8 cellular contexts compared by ENCODE assay signal in the genomic region with DNA sequence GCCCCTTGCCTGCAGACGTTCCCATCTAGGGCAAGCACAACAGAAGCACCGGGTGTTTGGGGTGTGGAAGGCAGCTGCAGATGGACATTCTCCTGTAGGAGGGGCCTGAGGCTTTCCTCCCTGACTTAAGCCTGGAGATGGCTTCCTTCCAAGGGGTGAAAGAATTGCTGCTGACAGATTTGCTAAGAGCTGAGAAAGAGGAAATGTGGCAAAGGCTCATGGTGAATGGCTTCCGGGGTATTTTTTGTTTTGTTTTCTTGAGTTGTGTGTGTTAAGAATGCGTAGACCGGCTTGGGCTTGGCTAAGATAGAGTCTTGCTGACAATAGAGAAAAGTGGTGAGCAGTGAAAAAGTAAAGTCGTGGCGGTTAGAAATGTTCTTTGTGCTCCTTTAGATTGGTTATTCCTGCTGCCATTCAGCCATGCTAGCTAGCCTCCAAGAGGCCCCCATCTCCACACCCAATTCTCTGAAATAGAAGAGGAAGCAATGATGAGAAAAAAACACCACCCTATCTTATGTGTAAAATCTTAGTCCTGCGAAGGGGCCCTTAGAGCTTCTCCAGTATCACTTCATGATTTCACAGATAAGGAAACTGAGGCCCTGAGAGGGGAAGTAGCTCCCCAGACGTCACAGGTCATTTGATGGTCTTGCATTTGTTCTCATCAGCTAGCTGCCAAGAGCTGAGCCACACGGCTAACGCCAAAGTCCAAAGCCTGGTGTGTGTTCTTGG. TPM values are rescaled to one million over a fixed set of nuclear protein-coding genes. Genes with fewer than 3 reads are reported as not detected.
DNase-seq lines count a peak whose midpoint lies in the region; ATAC-seq and TF ChIP-seq lines count a peak whose summit lies in the region.

No MANE protein-coding gene starts in this region.

- no peaks in the 10 kb centered on the region for H3K9me3 ChIP-seq in T-helper 17 cell (ENCODE audit: control insufficient read depth, low read length, poor library complexity, severe bottlenecking)
- no peaks in the 10 kb centered on the region for H3K9me3 ChIP-seq in parathyroid adenoma (ENCODE audit: control insufficient read depth, low read length)

- no peaks in the 10 kb centered on the region for H4K20me1 ChIP-seq in GM23338 (replicated peaks; ENCODE audit: insufficient read depth)

- no peak overlapping the region for H3K27ac Mint-ChIP-seq in GM23338
- peak overlapping the region; percentile 100 for H3K27ac Mint-ChIP-seq in T-helper 17 cell

- peak; percentile 97 to 98 for DNase-seq in AML-193 (lab: John Stamatoyannopoulos, UW)
- DNase-seq in GM23338 (ENCODE audit: low spot score): peak; percentile 22
- peak in 2 of 3 donors; percentile 31 for DNase-seq in T-helper 17 cell
- DNase-seq in cerebellar nuclear complex (lab: John Stamatoyannopoulos, UW): no peak
- DNase-seq in NCI-H345 treated with DMSO at 0.1 percent for 48 hours (lab: John Stamatoyannopoulos, UW; ENCODE audit: unreplicated experiment): no peak
- DNase-seq in SK-N-DZ (ENCODE audit: low spot score): no peak

- H3K9me2 ChIP-seq in GM23338 (ENCODE audit: insufficient read depth): no peaks in the 10 kb centered on the region

- H3K9me3 Mint-ChIP-seq in GM23338: no peaks in the 10 kb centered on the region; the same call in 2 of the 3 replicates

- H3K4me3 Mint-ChIP-seq in GM23338 (no peak overlapping the region), T-helper 17 cell (peak overlapping the region; percentile 93)

- no peaks in the 10 kb centered on the region for H3K4me1 ChIP-seq in GM23338 (ENCODE audit: insufficient read depth)
- no peaks in the 10 kb centered on the region for H3K4me1 ChIP-seq in parathyroid adenoma

- no peaks in the 10 kb centered on the region for H3F3A ChIP-seq in GM23338 (replicated peaks; ENCODE audit: low read depth)

- no peaks in the 10 kb centered on the region for H3K79me2 ChIP-seq in GM23338 (replicated peaks; ENCODE audit: insufficient read depth)
- no peaks in the 10 kb centered on the region for H3K79me2 ChIP-seq in parathyroid adenoma

- H3K27ac ChIP-seq in GM23338 (ENCODE audit: low read depth): no peak overlapping the region
- peak overlapping the region; percentile 39 for H3K27ac ChIP-seq in parathyroid adenoma

- H3K27me3 Mint-ChIP-seq in GM23338 (ENCODE audit: insufficient read depth, low read depth, poor library complexity) (peaks cover 7% of the 10 kb centered on the region), T-helper 17 cell (no peaks in the 10 kb centered on the region)

- no peak overlapping the region for H2AFZ ChIP-seq in GM23338
- H2AFZ ChIP-seq in parathyroid adenoma: peak overlapping the region; percentile 23

- H3K4me1 Mint-ChIP-seq in GM23338 (peaks cover 10% of the 10 kb centered on the region; the same call in 2 of the 3 replicates), T-helper 17 cell (peaks cover 86% of the 10 kb centered on the region)

- H3K36me3 ChIP-seq in GM23338 (ENCODE audit: insufficient read depth) (no peaks in the 10 kb centered on the region), parathyroid adenoma (ENCODE audit: control insufficient read depth, insufficient read depth, low read length) (no peaks in the 10 kb centered on the region)

- ATAC-seq in GM23338 (peak; percentile 33; the same call in 1 of the 3 replicates), T-helper 17 cell (peak; percentile 73), esophagus mucosa (peak; percentile 59)

- TF ChIP-seq CTCF in GM23338 (conservative IDR thresholded peaks at IDR 0.05; ENCODE audit: low read depth in 2 of 2) (no peak), parathyroid adenoma (IDR thresholded peaks at IDR 0.05) (no peak)

- no peak overlapping the region for H3K9ac ChIP-seq in parathyroid adenoma

- H3K4me2 ChIP-seq in GM23338: no peak overlapping the region
- H3K4me2 ChIP-seq in parathyroid adenoma (ENCODE audit: low read length): peak overlapping the region; percentile 46

- H3K4me3 ChIP-seq in GM23338: no peak overlapping the region
- no peak overlapping the region for H3K4me3 ChIP-seq in parathyroid adenoma (ENCODE audit: low read depth, low read length)

- H3K36me3 Mint-ChIP-seq in GM23338 (ENCODE audit: low read depth) (no peaks in the 10 kb centered on the region), T-helper 17 cell (ENCODE audit: low read depth) (peaks cover 17% of the 10 kb centered on the region)

- H3K27me3 ChIP-seq in GM23338 (ENCODE audit: insufficient read depth): no peaks in the 10 kb centered on the region
- H3K27me3 ChIP-seq in parathyroid adenoma (ENCODE audit: control insufficient read depth, insufficient read depth, low read length): no peaks in the 10 kb centered on the region

TF ChIP-seq in GM23338, 12 proteins besides CTCF, POLR2A, EP300 and RAD21 (continues in another document):
- TF ChIP-seq, protein P1, sequence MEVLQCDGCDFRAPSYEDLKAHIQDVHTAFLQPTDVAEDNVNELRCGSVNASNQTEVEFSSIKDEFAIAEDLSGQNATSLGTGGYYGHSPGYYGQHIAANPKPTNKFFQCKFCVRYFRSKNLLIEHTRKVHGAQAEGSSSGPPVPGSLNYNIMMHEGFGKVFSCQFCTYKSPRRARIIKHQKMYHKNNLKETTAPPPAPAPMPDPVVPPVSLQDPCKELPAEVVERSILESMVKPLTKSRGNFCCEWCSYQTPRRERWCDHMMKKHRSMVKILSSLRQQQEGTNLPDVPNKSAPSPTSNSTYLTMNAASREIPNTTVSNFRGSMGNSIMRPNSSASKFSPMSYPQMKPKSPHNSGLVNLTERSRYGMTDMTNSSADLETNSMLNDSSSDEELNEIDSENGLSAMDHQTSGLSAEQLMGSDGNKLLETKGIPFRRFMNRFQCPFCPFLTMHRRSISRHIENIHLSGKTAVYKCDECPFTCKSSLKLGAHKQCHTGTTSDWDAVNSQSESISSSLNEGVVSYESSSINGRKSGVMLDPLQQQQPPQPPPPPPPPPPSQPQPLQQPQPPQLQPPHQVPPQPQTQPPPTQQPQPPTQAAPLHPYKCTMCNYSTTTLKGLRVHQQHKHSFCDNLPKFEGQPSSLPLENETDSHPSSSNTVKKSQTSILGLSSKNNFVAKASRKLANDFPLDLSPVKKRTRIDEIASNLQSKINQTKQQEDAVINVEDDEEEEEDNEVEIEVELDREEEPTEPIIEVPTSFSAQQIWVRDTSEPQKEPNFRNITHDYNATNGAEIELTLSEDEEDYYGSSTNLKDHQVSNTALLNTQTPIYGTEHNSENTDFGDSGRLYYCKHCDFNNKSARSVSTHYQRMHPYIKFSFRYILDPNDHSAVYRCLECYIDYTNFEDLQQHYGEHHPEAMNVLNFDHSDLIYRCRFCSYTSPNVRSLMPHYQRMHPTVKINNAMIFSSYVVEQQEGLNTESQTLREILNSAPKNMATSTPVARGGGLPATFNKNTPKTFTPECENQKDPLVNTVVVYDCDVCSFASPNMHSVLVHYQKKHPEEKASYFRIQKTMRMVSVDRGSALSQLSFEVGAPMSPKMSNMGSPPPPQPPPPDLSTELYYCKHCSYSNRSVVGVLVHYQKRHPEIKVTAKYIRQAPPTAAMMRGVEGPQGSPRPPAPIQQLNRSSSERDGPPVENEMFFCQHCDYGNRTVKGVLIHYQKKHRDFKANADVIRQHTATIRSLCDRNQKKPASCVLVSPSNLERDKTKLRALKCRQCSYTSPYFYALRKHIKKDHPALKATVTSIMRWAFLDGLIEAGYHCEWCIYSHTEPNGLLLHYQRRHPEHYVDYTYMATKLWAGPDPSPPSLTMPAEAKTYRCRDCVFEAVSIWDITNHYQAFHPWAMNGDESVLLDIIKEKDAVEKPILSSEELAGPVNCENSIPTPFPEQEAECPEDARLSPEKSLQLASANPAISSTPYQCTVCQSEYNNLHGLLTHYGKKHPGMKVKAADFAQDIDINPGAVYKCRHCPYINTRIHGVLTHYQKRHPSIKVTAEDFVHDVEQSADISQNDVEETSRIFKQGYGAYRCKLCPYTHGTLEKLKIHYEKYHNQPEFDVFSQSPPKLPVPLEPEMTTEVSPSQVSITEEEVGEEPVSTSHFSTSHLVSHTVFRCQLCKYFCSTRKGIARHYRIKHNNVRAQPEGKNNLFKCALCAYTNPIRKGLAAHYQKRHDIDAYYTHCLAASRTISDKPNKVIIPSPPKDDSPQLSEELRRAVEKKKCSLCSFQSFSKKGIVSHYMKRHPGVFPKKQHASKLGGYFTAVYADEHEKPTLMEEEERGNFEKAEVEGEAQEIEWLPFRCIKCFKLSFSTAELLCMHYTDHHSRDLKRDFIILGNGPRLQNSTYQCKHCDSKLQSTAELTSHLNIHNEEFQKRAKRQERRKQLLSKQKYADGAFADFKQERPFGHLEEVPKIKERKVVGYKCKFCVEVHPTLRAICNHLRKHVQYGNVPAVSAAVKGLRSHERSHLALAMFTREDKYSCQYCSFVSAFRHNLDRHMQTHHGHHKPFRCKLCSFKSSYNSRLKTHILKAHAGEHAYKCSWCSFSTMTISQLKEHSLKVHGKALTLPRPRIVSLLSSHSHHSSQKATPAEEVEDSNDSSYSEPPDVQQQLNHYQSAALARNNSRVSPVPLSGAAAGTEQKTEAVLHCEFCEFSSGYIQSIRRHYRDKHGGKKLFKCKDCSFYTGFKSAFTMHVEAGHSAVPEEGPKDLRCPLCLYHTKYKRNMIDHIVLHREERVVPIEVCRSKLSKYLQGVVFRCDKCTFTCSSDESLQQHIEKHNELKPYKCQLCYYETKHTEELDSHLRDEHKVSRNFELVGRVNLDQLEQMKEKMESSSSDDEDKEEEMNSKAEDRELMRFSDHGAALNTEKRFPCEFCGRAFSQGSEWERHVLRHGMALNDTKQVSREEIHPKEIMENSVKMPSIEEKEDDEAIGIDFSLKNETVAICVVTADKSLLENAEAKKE (CRISPR knock-in tag; IDR thresholded peaks at IDR 0.05): no peak
- TF ChIP-seq ZNF114 (CRISPR knock-in tag; IDR thresholded peaks at IDR 0.05) (no peak), EZH2 (IDR thresholded peaks at IDR 0.05; ENCODE audit: low read depth, unreplicated experiment) (no peak), POLR2AphosphoS5 (IDR thresholded peaks at IDR 0.05; ENCODE audit: low read depth) (no peak), ZNF331 (CRISPR knock-in tag; IDR thresholded peaks at IDR 0.05; ENCODE audit: low read depth) (no peak), EZH2phosphoT487 (IDR thresholded peaks at IDR 0.05; ENCODE audit: unreplicated experiment) (no peak)
- TF ChIP-seq, protein P2, sequence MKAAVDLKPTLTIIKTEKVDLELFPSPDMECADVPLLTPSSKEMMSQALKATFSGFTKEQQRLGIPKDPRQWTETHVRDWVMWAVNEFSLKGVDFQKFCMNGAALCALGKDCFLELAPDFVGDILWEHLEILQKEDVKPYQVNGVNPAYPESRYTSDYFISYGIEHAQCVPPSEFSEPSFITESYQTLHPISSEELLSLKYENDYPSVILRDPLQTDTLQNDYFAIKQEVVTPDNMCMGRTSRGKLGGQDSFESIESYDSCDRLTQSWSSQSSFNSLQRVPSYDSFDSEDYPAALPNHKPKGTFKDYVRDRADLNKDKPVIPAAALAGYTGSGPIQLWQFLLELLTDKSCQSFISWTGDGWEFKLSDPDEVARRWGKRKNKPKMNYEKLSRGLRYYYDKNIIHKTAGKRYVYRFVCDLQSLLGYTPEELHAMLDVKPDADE (IDR thresholded peaks at IDR 0.05): no peak

RNA-seq across cellular contexts. Expression of a gene that starts 36.9 kb away (rescaled TPM):
- 26.0 and 34.8 TPM in 2 replicates for total RNA-seq in GM23338 (2014; rRNA removed; shearing (Covaris generic))
- polyA plus RNA-seq in GM23338 (2016; fragmentation: Nextera tagmentation; extraction: Ambion mirVana): 18.7 and 25.1 TPM in 2 replicates
- total RNA-seq in T-helper 17 cell (10 to 100 TPM; 43.6 to 45.4 TPM), esophagus mucosa (41.8 TPM)
- polyA plus RNA-seq in SK-N-DZ (2014; cell fraction: cytosol; rRNA removed): 31.7 and 32.1 TPM in 2 replicates
- polyA plus RNA-seq in SK-N-DZ (2014; cell fraction: nucleus; rRNA removed): 79.9 and 80.6 TPM in 2 replicates

Comparison
In these comparisons a context has a peak if more than half of its experiments do, and no peak if none do; other contexts are left out.
1. DNase-seq: peak in AML-193 (2 of 2), GM23338 (single experiment) and T-helper 17 cell (2 of 3); none in cerebellar nuclear complex (0 of 2), NCI-H345 treated with DMSO at 0.1 percent for 48 hours (single experiment) and SK-N-DZ (single experiment).
2. Peak in every context shown above with its lines, with median percentiles within 50 percentile points of each other: ATAC-seq.